ENCODE assay signal across 8 cellular contexts in genomic region chr1:89804646-89805237, GRCh38. TPM values are rescaled to one million over a fixed set of nuclear protein-coding genes. Genes with fewer than 3 reads are reported as not detected.
A peak's percentile ranks its signal among the peaks of the same experiment; 100 is the strongest.
DNase-seq lines count a peak whose midpoint lies in the region; ATAC-seq and TF ChIP-seq lines count a peak whose summit lies in the region.

No MANE protein-coding gene starts in this region.

- no peaks in the 10 kb centered on the region for H3K36me3 ChIP-seq in effector memory CD4-positive, alpha-beta T cell (ENCODE audit: control insufficient read depth, insufficient read depth, low read length)
- H3K36me3 ChIP-seq in mesendoderm (ENCODE audit: control insufficient read depth, insufficient read depth, low read length): no peaks in the 10 kb centered on the region

- H3K9ac ChIP-seq in mesendoderm (ENCODE audit: low read length): no peak overlapping the region

- ATAC-seq in CD4-positive, alpha-beta T cell (ENCODE audit: poor library complexity): peak; percentile 100
- ATAC-seq in GM19395 (IDR thresholded peaks at IDR 0.05; ENCODE audit: unreplicated experiment): peak; percentile 95
- peak; percentile 65 for ATAC-seq in HG03565 (IDR thresholded peaks at IDR 0.05; ENCODE audit: unreplicated experiment)
- ATAC-seq in activated CD8-positive, alpha-beta T cell treated with anti-CD3 and anti-CD28 coated beads for 36 hours: peak; percentile 95

- no CpG with 5 or more reads among the region's 4 CpGs for WGBS in mesendoderm (ENCODE audit: extremely low coverage, insufficient coverage, low lambda C conversion rate)

- H3K4me1 Mint-ChIP-seq in CD4-positive, alpha-beta T cell (ENCODE audit: low read depth): no peaks in the 10 kb centered on the region
- H3K4me1 Mint-ChIP-seq in activated CD8-positive, alpha-beta T cell treated with anti-CD3 and anti-CD28 coated beads for 36 hours (ENCODE audit: low read depth): peaks cover 5% of the 10 kb centered on the region

- peak; percentile 71 to 87 (median 82) for DNase-seq in CD4-positive, alpha-beta T cell
- peak; percentile 63 for DNase-seq in NK-92 treated with Interleukin-12 subunit alpha and Interleukin-12 subunit beta, amount 100 ng/mL, for 24 hours (lab: John Stamatoyannopoulos, UW)
- DNase-seq in activated CD8-positive, alpha-beta T cell treated with anti-CD3 and anti-CD28 coated beads for 36 hours: peak; percentile 94
- DNase-seq in effector memory CD4-positive, alpha-beta T cell: peak; percentile 56 to 70 (median 57)
- peak; percentile 85 for DNase-seq in mesendoderm
- DNase-seq in stimulated activated CD8-positive, alpha-beta memory T cell treated with anti-CD3 and anti-CD28 coated beads, Interleukin-2, amount 100 ng/mL, for 48 hours (ENCODE audit: low read depth in 2 of 2): peak; percentile 58 to 84

- TF ChIP-seq CTCF in CD4-positive, alpha-beta T cell (IDR thresholded peaks at IDR 0.05): peak; percentile 98
- peak; percentile 98 for TF ChIP-seq CTCF in activated CD8-positive, alpha-beta T cell treated with anti-CD3 and anti-CD28 coated beads for 36 hours (IDR thresholded peaks at IDR 0.05)

- no peaks in the 10 kb centered on the region for H3K79me2 ChIP-seq in mesendoderm (ENCODE audit: control insufficient read depth, insufficient read depth, low read length)

- H2BK120ac ChIP-seq in mesendoderm (ENCODE audit: low read depth, low read length): no peak overlapping the region

- H3K23ac ChIP-seq in mesendoderm (ENCODE audit: low read length): no peak overlapping the region

- no peak overlapping the region for H3K4me3 ChIP-seq in effector memory CD4-positive, alpha-beta T cell (ENCODE audit: insufficient read depth, low read depth, low read length, poor library complexity, severe bottlenecking)
- no peak overlapping the region for H3K4me3 ChIP-seq in mesendoderm (ENCODE audit: low read length)

- no peak overlapping the region for H3K27ac Mint-ChIP-seq in CD4-positive, alpha-beta T cell
- no peak overlapping the region for H3K27ac Mint-ChIP-seq in activated CD8-positive, alpha-beta T cell treated with anti-CD3 and anti-CD28 coated beads for 36 hours

- POLR2A ChIA-PET in CD4-positive, alpha-beta T cell (lab: Charles Lee): interaction anchor here (0.6 to 1.3 kb wide), 6 partner anchors 18 to 252 kb away, joined by 3 to 6 read pairs (median 3); no protein-coding TSS in a partner anchor
- POLR2A ChIA-PET in activated CD8-positive, alpha-beta T cell treated with anti-CD3 and anti-CD28 coated beads for 36 hours (lab: Charles Lee): interaction anchor here (0.6 kb wide), 1 partner anchor 224 kb away, joined by 3 read pairs; no protein-coding TSS in a partner anchor

- no peak overlapping the region for H2BK5ac ChIP-seq in mesendoderm (ENCODE audit: low read length)

- no peak overlapping the region for H3K4ac ChIP-seq in mesendoderm (ENCODE audit: low read depth, low read length)

- H3K9me3 ChIP-seq in CD4-positive, alpha-beta T cell (ENCODE audit: control insufficient read depth, low read length): no peaks in the 10 kb centered on the region
- H3K9me3 ChIP-seq in effector memory CD4-positive, alpha-beta T cell (ENCODE audit: control insufficient read depth, low read length): no peaks in the 10 kb centered on the region

- H3K27me3 Mint-ChIP-seq in CD4-positive, alpha-beta T cell: no peaks in the 10 kb centered on the region
- peaks cover 2% of the 10 kb centered on the region for H3K27me3 Mint-ChIP-seq in activated CD8-positive, alpha-beta T cell treated with anti-CD3 and anti-CD28 coated beads for 36 hours

- H3K27ac ChIP-seq in CD4-positive, alpha-beta T cell (ENCODE audit: low read depth, low read length): no peak overlapping the region
- H3K27ac ChIP-seq in effector memory CD4-positive, alpha-beta T cell (ENCODE audit: insufficient read depth, low read length, poor library complexity, severe bottlenecking): no peak overlapping the region
- no peak overlapping the region for H3K27ac ChIP-seq in mesendoderm (ENCODE audit: low read depth, low read length)

- H3K4me1 ChIP-seq in effector memory CD4-positive, alpha-beta T cell (ENCODE audit: control insufficient read depth, insufficient read depth, low read length, poor library complexity, severe bottlenecking): no peaks in the 10 kb centered on the region
- peaks cover 11% of the 10 kb centered on the region for H3K4me1 ChIP-seq in mesendoderm (ENCODE audit: control insufficient read depth, low read depth, low read length)

- intact Hi-C loops in CD4-positive, alpha-beta T cell (cut with DNase I, micrococcal nuclease): loop anchor here (1.0 to 5.0 kb wide), 4 partner anchors 24 to 183 kb away; no protein-coding TSS in a partner anchor
- intact Hi-C loops in activated CD8-positive, alpha-beta T cell treated with anti-CD3 and anti-CD28 coated beads for 36 hours (cut with micrococcal nuclease): loop anchor here (1.0 kb wide), 1 partner anchor 183 kb away; no protein-coding TSS in a partner anchor

- H3K56ac ChIP-seq in mesendoderm (ENCODE audit: low read length): no peak overlapping the region

- H4K8ac ChIP-seq in mesendoderm (ENCODE audit: low read depth, low read length): no peak overlapping the region

- no peak overlapping the region for H4K5ac ChIP-seq in mesendoderm (ENCODE audit: low read length)

- no peak overlapping the region for H3K4me3 Mint-ChIP-seq in CD4-positive, alpha-beta T cell
- H3K4me3 Mint-ChIP-seq in activated CD8-positive, alpha-beta T cell treated with anti-CD3 and anti-CD28 coated beads for 36 hours: no peak overlapping the region

- no peak overlapping the region for H2AK5ac ChIP-seq in mesendoderm (ENCODE audit: low read length)

- no peaks in the 10 kb centered on the region for H3K9me3 Mint-ChIP-seq in CD4-positive, alpha-beta T cell
- no peaks in the 10 kb centered on the region for H3K9me3 Mint-ChIP-seq in activated CD8-positive, alpha-beta T cell treated with anti-CD3 and anti-CD28 coated beads for 36 hours

- no peak overlapping the region for H3K4me2 ChIP-seq in mesendoderm (ENCODE audit: low read length)

- H3K18ac ChIP-seq in mesendoderm (ENCODE audit: low read length): no peak overlapping the region

- H3K79me1 ChIP-seq in mesendoderm (ENCODE audit: low read length): no peaks in the 10 kb centered on the region

- CTCF ChIA-PET in CD4-positive, alpha-beta T cell (lab: Charles Lee): interaction anchor here (0.6 to 1.6 kb wide), 32 partner anchors 8 to 302 kb away, joined by 3 to 24 read pairs (median 4); partner anchors contain the start of genes LRRC8D and ZNF326
- CTCF ChIA-PET in activated CD8-positive, alpha-beta T cell treated with anti-CD3 and anti-CD28 coated beads for 36 hours (lab: Charles Lee): interaction anchor here (0.6 to 1.3 kb wide), 33 partner anchors 8 to 340 kb away, joined by 3 to 31 read pairs (median 4); partner anchors contain the start of gene LRRC8D

- no peaks in the 10 kb centered on the region for H3K27me3 ChIP-seq in CD4-positive, alpha-beta T cell (ENCODE audit: control insufficient read depth, insufficient read depth, low read length)
- H3K27me3 ChIP-seq in effector memory CD4-positive, alpha-beta T cell (replicated peaks; ENCODE audit: control insufficient read depth, insufficient read depth, low read length, poor library complexity, severe bottlenecking): no peaks in the 10 kb centered on the region
- H3K27me3 ChIP-seq in mesendoderm (ENCODE audit: insufficient read depth, low read length, poor library complexity): no peaks in the 10 kb centered on the region

- no peak overlapping the region for H2BK15ac ChIP-seq in mesendoderm (replicated peaks; ENCODE audit: low read depth)

- no peaks in the 10 kb centered on the region for H3K36me3 Mint-ChIP-seq in CD4-positive, alpha-beta T cell (ENCODE audit: low read depth)
- no peaks in the 10 kb centered on the region for H3K36me3 Mint-ChIP-seq in activated CD8-positive, alpha-beta T cell treated with anti-CD3 and anti-CD28 coated beads for 36 hours (ENCODE audit: low read depth)

RNA-seq across cellular contexts. Expression of gene LRRC8D, which starts 16.1 kb away (rescaled TPM):
- total RNA-seq in CD4-positive, alpha-beta T cell: 10 to 100 TPM; 15.5 to 18.2 TPM
- 10 to 100 TPM; 26.3 to 27.5 TPM for total RNA-seq in activated CD8-positive, alpha-beta T cell treated with anti-CD3 and anti-CD28 coated beads for 36 hours
- polyA plus RNA-seq in mesendoderm (2013, experiment 1 of 2): 30.1 TPM
- 30.3 TPM for polyA plus RNA-seq in mesendoderm (2013, experiment 2 of 2)
